8 cellular contexts compared by ENCODE assay signal in genomic region chr6:79671605-79672266, GRCh38. TPM values are rescaled to one million over a fixed set of nuclear protein-coding genes. Genes with fewer than 3 reads are reported as not detected.
DNase-seq lines count a peak whose midpoint lies in the region; ATAC-seq and TF ChIP-seq lines count a peak whose summit lies in the region.

No MANE protein-coding gene starts in this region.

- peak overlapping the region in 2 of 6 donors; percentile 26 to 63 for H3K27ac Mint-ChIP-seq in immature natural killer cell

- H3K4me1 Mint-ChIP-seq in immature natural killer cell = peaks cover 4 to 14% of the 10 kb centered on the region in 2 donors

- no peak for ATAC-seq in HG02763 (IDR thresholded peaks at IDR 0.05; ENCODE audit: unreplicated experiment)

- no peak overlapping the region for H3K4me3 Mint-ChIP-seq in immature natural killer cell

- H3K27ac ChIP-seq in VCaP (peak overlapping the region; percentile 69), temporal lobe (ENCODE audit: low read depth, low read length) (peak overlapping the region; percentile 44)

- TF ChIP-seq CTCF in VCaP (conservative IDR thresholded peaks at IDR 0.05) = no peak

- no peaks in the 10 kb centered on the region for H3K36me3 Mint-ChIP-seq in immature natural killer cell

- peak; percentile 92 for DNase-seq in HT-29 (ENCODE audit: low spot score)
- peak; percentile 14 for DNase-seq in central memory CD4-positive, alpha-beta T cell
- peak; percentile 85 for DNase-seq in mucosa of gallbladder (ENCODE audit: low spot score)
- DNase-seq in NCI-H524 (lab: John Stamatoyannopoulos, UW) = no peak
- no peak for DNase-seq in immature natural killer cell

- peaks cover 0 to 5% (median 0%) of the 10 kb centered on the region in 6 donors for H3K9me3 Mint-ChIP-seq in immature natural killer cell

- no peaks in the 10 kb centered on the region for H3K27me3 Mint-ChIP-seq in immature natural killer cell (ENCODE audit: low read depth in 3 of 3)

RNA-seq across cellular contexts. Expression of gene SH3BGRL2, which starts 40.6 kb away (rescaled TPM):
- total RNA-seq in HT-29 (2014; rRNA removed; shearing (Covaris generic)) = 17.6 and 19.2 TPM in 2 replicates
- total RNA-seq in mucosa of gallbladder (64.3 TPM), temporal lobe (16.5 TPM)
- polyA plus RNA-seq in immature natural killer cell = 1 to 10 TPM in 1 of 3 donors, under 1 TPM in 1, not detected in 1; 0.22 to 3.4 TPM

Comparison
In these comparisons a context has a peak if more than half of its experiments do, and no peak if none do; other contexts are left out.
1. DNase-seq: peak in HT-29 (single experiment), central memory CD4-positive, alpha-beta T cell (single experiment) and mucosa of gallbladder (single experiment); none in NCI-H524 (0 of 2) and immature natural killer cell (0 of 3).